17 cellular contexts compared by ENCODE assay signal in the genomic region with DNA sequence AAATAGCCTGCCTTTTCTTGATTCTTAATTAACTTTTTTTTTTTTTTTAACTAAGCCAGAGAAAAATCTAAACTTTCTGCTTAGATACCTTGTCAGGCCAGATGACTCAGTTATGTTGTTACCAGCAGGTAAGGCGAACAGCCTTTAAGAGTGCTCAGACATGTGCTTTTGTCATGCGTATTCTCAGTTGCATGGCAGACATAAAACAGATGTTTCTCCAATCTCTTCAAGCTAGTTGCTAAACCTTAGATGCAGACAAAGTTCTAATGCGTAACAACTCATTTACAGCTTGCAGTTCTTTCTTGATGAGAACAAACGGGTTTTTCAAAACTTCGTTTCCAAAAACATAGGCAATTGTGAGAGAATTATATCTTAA. TPM values are rescaled to one million over a fixed set of nuclear protein-coding genes. Genes with fewer than 3 reads are reported as not detected.
"Had no signal": no experiment of that assay in that cellular context is flagged by ENCODE, and none has a peak within 500 bp of the region (broad histone marks: within the 10 kb centered on the region; RNA-seq: fewer than 3 reads in every experiment).

No MANE protein-coding gene starts in this region.

- H3K4me3 ChIP-seq: SJCRH30, transverse colon had no signal

- H3K4me1 ChIP-seq: transverse colon had no signal

- H3K27me3 ChIP-seq: SJCRH30, transverse colon had no signal

- H3K27ac ChIP-seq: epithelial cell of prostate, transverse colon had no signal

- ATAC-seq: activated CD4-positive, alpha-beta T cell treated with anti-CD3 and anti-CD28 coated beads for 36 hours; activated T-cell treated with anti-CD3 and anti-CD28 coated beads, Interleukin-2, amount 50 U/mL, for 72 hours; left lobe of liver; stimulated activated naive B cell treated with anti-CD40 and anti-IgM and Interleukin-4, amounts not matched to agents 10 μg/mL and 1 μg/mL and 100 μg/mL, for 72 hours had no signal

- DNase-seq: activated CD4-positive, alpha-beta memory T cell treated with anti-CD3 and anti-CD28 coated beads, Interleukin-2, amount 10 ng/mL, durations not matched to agents 7 days and 5 days; activated CD4-positive, alpha-beta T cell treated with anti-CD3 and anti-CD28 coated beads for 36 hours; activated T-cell treated with anti-CD3 and anti-CD28 coated beads, Interleukin-2, amount 50 U/mL, for 72 hours; caudate nucleus; cortex of kidney; effector memory CD4-positive, alpha-beta T cell; stimulated activated CD4-positive, alpha-beta T cell treated with anti-CD3 and anti-CD28 coated beads, Interleukin-1b, Interleukin-23, amount 100 ng/mL, for 48 hours; stimulated activated naive B cell treated with anti-CD40 and anti-IgM and Interleukin-4, amounts not matched to agents 10 μg/mL and 1 μg/mL and 100 μg/mL, for 72 hours; T-helper 9 cell; transverse colon had no signal

- H3K9me3 ChIP-seq: SJCRH30, transverse colon had no signal

- H3K36me3 ChIP-seq: SJCRH30, transverse colon had no signal

RNA-seq across cellular contexts. Expression of a gene that starts 49.7 kb away (rescaled TPM):
- total RNA-seq: activated CD4-positive, alpha-beta memory T cell treated with anti-CD3 and anti-CD28 coated beads, Interleukin-2, amount 10 ng/mL, durations not matched to agents 7 days and 5 days; activated CD4-positive, alpha-beta T cell treated with anti-CD3 and anti-CD28 coated beads for 36 hours; activated T-cell treated with anti-CD3 and anti-CD28 coated beads, Interleukin-2, amount 50 U/mL, for 72 hours; glomerular endothelial cell; left lobe of liver; mesenteric fat pad; myocyte; SJCRH30; subcutaneous adipose tissue; transverse colon had no signal
